Comparison of ENCODE assay signal across 8 cellular contexts in the genomic region with DNA sequence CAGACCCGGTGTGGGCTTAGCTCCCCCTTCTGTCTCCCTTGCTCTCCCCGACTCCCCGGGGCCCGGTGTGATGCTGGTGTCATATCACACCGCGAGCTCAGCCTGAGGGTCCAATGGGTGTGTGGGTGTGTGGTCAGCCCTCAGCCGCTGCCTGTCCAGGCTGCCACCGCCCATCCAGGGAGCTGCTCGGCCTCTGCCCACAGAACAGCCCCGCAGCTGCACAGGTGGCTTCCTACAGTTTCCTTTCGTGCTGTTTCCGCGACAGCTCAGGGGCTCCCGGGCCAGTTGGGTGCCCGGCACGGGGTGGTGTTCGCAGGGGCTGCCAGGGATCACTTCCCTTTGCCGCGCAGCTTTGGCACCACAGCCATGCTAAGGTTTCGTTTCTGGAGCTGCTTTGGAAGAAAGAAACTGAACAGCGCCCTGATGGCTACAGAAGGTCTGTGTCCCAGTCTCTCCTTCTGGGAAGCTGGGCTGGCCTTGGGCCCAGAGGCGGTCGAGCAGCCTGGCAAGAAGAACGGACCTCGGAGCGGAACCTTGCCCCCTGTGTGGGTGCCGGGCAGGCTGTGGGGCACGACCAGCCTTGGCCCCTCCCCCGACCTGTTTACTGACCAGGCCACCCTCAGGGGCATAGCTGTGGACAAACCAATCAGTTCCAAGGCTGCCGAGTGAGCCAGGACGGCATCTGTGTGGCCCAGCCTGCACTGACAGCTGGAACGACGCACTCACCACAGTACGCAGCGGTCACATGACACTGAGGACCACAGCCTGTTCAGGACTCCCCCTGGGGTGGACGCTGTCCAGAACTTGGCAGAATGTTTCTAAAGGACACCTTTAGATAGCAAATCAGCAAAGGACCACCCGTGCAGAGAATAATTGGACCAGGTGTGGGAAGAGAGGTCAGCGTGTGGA. TPM values are rescaled to one million over a fixed set of nuclear protein-coding genes. Genes with fewer than 3 reads are reported as not detected.
A peak's percentile ranks its signal among the peaks of the same experiment; 100 is the strongest.
DNase-seq lines count a peak whose midpoint lies in the region; ATAC-seq, FAIRE-seq and TF ChIP-seq lines count a peak whose summit lies in the region.

No MANE protein-coding gene starts in this region.

- peak overlapping the region; percentile 90 for H3K27ac ChIP-seq in skeletal muscle tissue (ENCODE audit: low read depth, low read length)

- peak overlapping the region; percentile 43 to 76 (median 57) for H3K4me3 ChIP-seq in skeletal muscle tissue (ENCODE audit: low read length in 3 of 3)

- TF ChIP-seq POLR2A in GM12891 (IDR thresholded peaks at IDR 0.05; ENCODE audit: low read depth, low read length): no peak

- FAIRE-seq in GM12891 (lab: Jason Lieb, UNC): peak; percentile 66

- peak overlapping the region; percentile 79 to 85 (median 82) for H3K9ac ChIP-seq in skeletal muscle tissue (ENCODE audit: low read depth in 1 of 3, low read length in 3 of 3)

- DNase-seq in GM12891 (ENCODE audit: insufficient read length, low spot score) (peak; percentile 27), left ventricle myocardium superior (peak; percentile 74), NCI-H510A treated with DMSO at 0.1 percent for 48 hours (lab: John Stamatoyannopoulos, UW) (no peak), D341Med (ENCODE audit: low spot score) (no peak), SHP77 treated with DMSO at 0.1 percent for 48 hours (lab: John Stamatoyannopoulos, UW) (no peak)
- DNase-seq in activated CD8-positive, alpha-beta memory T cell treated with anti-CD3 and anti-CD28 coated beads, Interleukin-2, amount 50 U/mL, for 48 hours: peak; percentile 51

- no peaks in the 10 kb centered on the region for H3K27me3 ChIP-seq in skeletal muscle tissue (ENCODE audit: control insufficient read depth in 3 of 3, insufficient read depth in 3 of 3, low read length in 3 of 3)

- peaks cover 13 to 19% (median 16%) of the 10 kb centered on the region in 3 donors for H3K36me3 ChIP-seq in skeletal muscle tissue (ENCODE audit: control insufficient read depth in 3 of 3, insufficient read depth in 3 of 3, low read length in 3 of 3)

- H3K4me1 ChIP-seq in skeletal muscle tissue (ENCODE audit: control insufficient read depth in 3 of 3, insufficient read depth in 3 of 3, low read length in 3 of 3): peaks cover 64 to 87% (median 86%) of the 10 kb centered on the region in 3 donors

- ATAC-seq in left ventricle myocardium superior (no peak), HG03354 (IDR thresholded peaks at IDR 0.05; ENCODE audit: poor library complexity, severe bottlenecking, unreplicated experiment) (no peak)

- intact Hi-C loops in left ventricle myocardium superior (cut with micrococcal nuclease): no loop called here

- no peaks in the 10 kb centered on the region for H3K9me3 ChIP-seq in skeletal muscle tissue (ENCODE audit: control insufficient read depth in 3 of 3, low read length in 3 of 3)

TF ChIP-seq in GM12891, 5 proteins besides CTCF, POLR2A, EP300 and RAD21:
- peak; percentile 44 for TF ChIP-seq SPI1 (IDR thresholded peaks at IDR 0.05; ENCODE audit: low read depth, low read length)
- TF ChIP-seq POU2F2 (IDR thresholded peaks at IDR 0.05; ENCODE audit: low read depth, low read length): no peak

RNA-seq across cellular contexts. Expression of a gene that starts 7.0 kb away (rescaled TPM):
- 34.2 TPM for polyA plus RNA-seq in GM12891 (2012; ENCODE audit: low read depth, missing spikeins)
- 65.1 TPM for total RNA-seq in left ventricle myocardium superior
- 14.6 TPM for total RNA-seq in skeletal muscle tissue

RNA-seq across cellular contexts. Expression of a gene that starts 45.0 kb away (rescaled TPM):
- polyA plus RNA-seq in GM12891 (2012; ENCODE audit: low read depth, missing spikeins): 0.05 TPM
- total RNA-seq in left ventricle myocardium superior (not detected), skeletal muscle tissue (not detected)

RNA-seq across cellular contexts. Expression of a gene that starts 49.2 kb away (rescaled TPM):
- polyA plus RNA-seq in GM12891 (2012; ENCODE audit: low read depth, missing spikeins): 35.8 TPM
- 27.4 TPM for total RNA-seq in left ventricle myocardium superior
- 13.0 TPM for total RNA-seq in skeletal muscle tissue

RNA-seq across cellular contexts. Expression of a gene that starts 49.3 kb away (rescaled TPM):
- polyA plus RNA-seq in GM12891 (2012; ENCODE audit: low read depth, missing spikeins): 13.5 TPM
- 16.2 TPM for total RNA-seq in left ventricle myocardium superior
- total RNA-seq in skeletal muscle tissue: 9.9 TPM

Comparison
In these comparisons a context has a peak if more than half of its experiments do, and no peak if none do; other contexts are left out.
1. DNase-seq: peak in GM12891 (single experiment), activated CD8-positive, alpha-beta memory T cell treated with anti-CD3 and anti-CD28 coated beads, Interleukin-2, amount 50 U/mL, for 48 hours (single experiment) and left ventricle myocardium superior (single experiment); none in NCI-H510A treated with DMSO at 0.1 percent for 48 hours (single experiment), D341Med (single experiment) and SHP77 treated with DMSO at 0.1 percent for 48 hours (single experiment).